20 cellular contexts compared by ENCODE assay signal in the genomic region with DNA sequence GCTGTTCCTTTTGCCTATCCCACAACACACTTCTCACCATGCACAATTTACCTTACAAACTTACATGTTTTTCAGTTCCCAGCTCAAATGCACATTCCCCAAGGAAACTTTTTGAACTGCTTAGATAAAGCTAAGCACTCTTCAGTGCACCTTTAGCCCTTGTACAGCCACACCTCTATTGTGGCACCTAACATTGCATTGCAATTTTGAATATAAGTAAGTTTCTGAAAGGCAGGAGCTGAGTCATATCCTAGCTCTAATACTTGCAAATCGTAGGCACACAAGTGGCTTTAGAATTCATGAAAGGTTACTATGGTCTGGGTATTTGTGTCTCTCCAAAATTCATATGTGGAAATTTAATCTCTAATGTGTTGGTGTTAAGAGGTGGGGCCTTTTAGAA.
"Had no signal": no experiment of that assay in that cellular context is flagged by ENCODE, and none has a peak within 500 bp of the region (broad histone marks: within the 10 kb centered on the region; RNA-seq: fewer than 3 reads in every experiment).

No MANE protein-coding gene starts in this region.

- H3K36me3 ChIP-seq: cardiac muscle cell, ovary, prostate gland, tibial artery had no signal

- H3K9me3 ChIP-seq: ovary, prostate gland, tibial artery had no signal

- H3K27ac ChIP-seq: cardiac muscle cell, ovary, prostate gland, tibial artery had no signal

- H3K4me1 ChIP-seq: prostate gland had no signal

- H3K4me3 ChIP-seq: cardiac muscle cell, ovary, prostate gland, tibial artery had no signal

- ATAC-seq: activated CD8-positive, alpha-beta T cell treated with anti-CD3 and anti-CD28 coated beads, Interleukin-2, amount 10 ng/mL, durations not matched to agents 7 days and 5 days; left ventricle myocardium superior; natural killer cell; stimulated activated effector memory CD8-positive, alpha-beta T cell treated with anti-CD3 and anti-CD28 coated beads, Interleukin-12 subunit alpha, Interleukin-12 subunit beta, amount 100 ng/mL, for 72 hours; stimulated activated naive CD8-positive, alpha-beta T cell treated with anti-CD3 and anti-CD28 coated beads, Interleukin-15, amount 100 ng/mL, for 72 hours had no signal

- DNase-seq: activated CD4-positive, alpha-beta T cell treated with anti-CD3 and anti-CD28 coated beads for 1 hour; activated CD4-positive, alpha-beta T cell treated with anti-CD3 and anti-CD28 coated beads, Interleukin-2, amount 50 U/mL, for 1 hour; activated CD8-positive, alpha-beta T cell treated with anti-CD3 and anti-CD28 coated beads, Interleukin-2, amount 10 ng/mL, durations not matched to agents 7 days and 5 days; activated naive CD4-positive, alpha-beta T cell; activated naive CD8-positive, alpha-beta T cell treated with anti-CD3 and anti-CD28 coated beads for 36 hours; activated T-cell treated with anti-CD3 and anti-CD28 coated beads, Interleukin-2, amount 50 U/mL, for 24 hours; amniotic stem cell; effector CD4-positive, alpha-beta T cell; foreskin melanocyte; left ventricle myocardium superior; mammary epithelial cell; natural killer cell; ovary; stimulated activated CD4-positive, alpha-beta T cell treated with anti-CD3 and anti-CD28 coated beads, Interleukin-12 subunit alpha, Interleukin-12 subunit beta, amount 100 ng/mL, for 4 hours; stimulated activated naive CD8-positive, alpha-beta T cell treated with anti-CD3 and anti-CD28 coated beads, Interleukin-15, amount 100 ng/mL, for 72 hours; T-helper 1 cell; tibial artery had no signal

- H3K27me3 ChIP-seq: cardiac muscle cell, ovary, tibial artery had no signal
